In the genomic region with DNA sequence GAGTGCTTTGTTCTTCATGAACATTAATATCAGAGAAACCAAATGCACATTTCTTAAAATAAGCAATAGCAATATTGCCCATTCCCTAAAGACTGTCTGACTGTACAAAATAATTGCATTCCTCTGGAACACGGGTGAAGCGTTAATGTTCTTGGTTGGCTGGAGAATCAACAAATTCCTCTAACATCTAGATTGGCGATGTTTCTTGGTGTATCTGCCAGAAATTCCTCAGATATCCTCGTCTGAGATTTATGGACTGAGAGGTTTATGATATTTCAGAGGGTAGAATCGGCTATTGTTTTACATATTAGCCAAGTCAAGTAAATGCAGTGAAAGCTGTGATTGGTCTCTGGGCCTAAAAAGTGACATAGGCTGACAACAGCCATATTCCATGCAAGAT, we compare ENCODE assay signal across 19 cellular contexts. TPM values are rescaled to one million over a fixed set of nuclear protein-coding genes. Genes with fewer than 3 reads are reported as not detected.
DNase-seq lines count a peak whose midpoint lies in the region; ATAC-seq and TF ChIP-seq lines count a peak whose summit lies in the region.
"Had no signal": no experiment of that assay in that cellular context is flagged by ENCODE, and none has a peak within 500 bp of the region (broad histone marks: within the 10 kb centered on the region; RNA-seq: fewer than 3 reads in every experiment).

No MANE protein-coding gene starts in this region.

- H3K27ac ChIP-seq in lung (ENCODE audit: low read depth in 1 of 2, low read length in 1 of 2) (peak overlapping the region; percentile 82 to 90), subcutaneous abdominal adipose tissue (ENCODE audit: low read depth, low read length) (peak overlapping the region; percentile 95), ovary (no peak overlapping the region)
- H3K27ac ChIP-seq: WERI-Rb-1 had no signal

- 49 to 73% methylated on average over 5 of the region's 5 CpGs for WGBS in lung, 2 donors
- WGBS in ovary, 3 donors, result 3 to 7% (median 6%) methylated on average over 5 of the region's 5 CpGs

- H3K4me3 Mint-ChIP-seq in endothelial cell (ENCODE audit: unreplicated experiment), result no peak overlapping the region
- H3K4me3 Mint-ChIP-seq: brain, HFFc6, nephron progenitor cell had no signal

- H3K27me3 ChIP-seq in lung (ENCODE audit: control insufficient read depth, insufficient read depth), result no peaks in the 10 kb centered on the region
- H3K27me3 ChIP-seq in subcutaneous abdominal adipose tissue (ENCODE audit: control insufficient read depth in 5 of 5, insufficient read depth in 4 of 5, low read length in 5 of 5), result no peaks in the 10 kb centered on the region
- no peaks in the 10 kb centered on the region for H3K27me3 ChIP-seq in ovary

- ATAC-seq in lung (ENCODE audit: insufficient read depth, low FRiP score) (no peak), HG03432 (IDR thresholded peaks at IDR 0.05; ENCODE audit: unreplicated experiment) (no peak), HG03196 (IDR thresholded peaks at IDR 0.05; ENCODE audit: unreplicated experiment) (no peak)

- no peak for TF ChIP-seq POLR2A in ovary (IDR thresholded peaks at IDR 0.05)

- no peak for TF ChIP-seq EP300 in ovary (IDR thresholded peaks at IDR 0.05)

- H3K36me3 Mint-ChIP-seq in endothelial cell (ENCODE audit: low read depth, unreplicated experiment), result no peaks in the 10 kb centered on the region
- H3K36me3 Mint-ChIP-seq: brain had no signal

- peaks cover 60% of the 10 kb centered on the region for H3K4me1 Mint-ChIP-seq in endothelial cell (ENCODE audit: unreplicated experiment)

- peaks cover 6% of the 10 kb centered on the region for H3K27me3 Mint-ChIP-seq in endothelial cell (ENCODE audit: unreplicated experiment)
- H3K27me3 Mint-ChIP-seq: brain had no signal

- intact Hi-C loops in ovary (cut with DNase I), result no loop called here

- H3K9ac ChIP-seq in subcutaneous abdominal adipose tissue (ENCODE audit: low read length in 5 of 5), result peak overlapping the region in 1 of 5 donors; percentile 14

- H3K9me3 ChIP-seq in lung (ENCODE audit: control insufficient read depth in 2 of 2, insufficient read depth in 1 of 2, low read length in 1 of 2) (no peaks in the 10 kb centered on the region), subcutaneous abdominal adipose tissue (ENCODE audit: control insufficient read depth in 5 of 5, low read length in 5 of 5) (no peaks in the 10 kb centered on the region), ovary (no peaks in the 10 kb centered on the region)

- H3K9me3 Mint-ChIP-seq in endothelial cell (ENCODE audit: unreplicated experiment), result no peaks in the 10 kb centered on the region
- H3K9me3 Mint-ChIP-seq: brain, HFFc6, nephron progenitor cell had no signal

- peak; percentile 58 for DNase-seq in EH (ENCODE audit: low read depth)
- no peak for DNase-seq in endothelial cell (ENCODE audit: low spot score)
- no peak for DNase-seq in lung (ENCODE audit: low spot score)
- DNase-seq in ovary, result no peak
- no peak for DNase-seq in islet precursor cell
- DNase-seq: activated CD4-positive, alpha-beta T cell treated with anti-CD3 and anti-CD28 coated beads, Interleukin-2, amount 50 U/mL, for 4 hours; activated naive CD4-positive, alpha-beta T cell treated with Interleukin-2 at 50 U/mL for 16 hours; HFFc6; NCI-H1048; nephron progenitor cell; SIG-M5; stimulated activated naive CD4-positive, alpha-beta T cell; T-helper 2 cell; WERI-Rb-1 had no signal

- no peaks in the 10 kb centered on the region for H3K36me3 ChIP-seq in lung (ENCODE audit: control insufficient read depth in 2 of 2, insufficient read depth in 2 of 2, low read length in 2 of 2)
- H3K36me3 ChIP-seq in subcutaneous abdominal adipose tissue (ENCODE audit: control insufficient read depth in 5 of 5, insufficient read depth in 5 of 5, low read length in 5 of 5), result no peaks in the 10 kb centered on the region
- no peaks in the 10 kb centered on the region for H3K36me3 ChIP-seq in ovary
- H3K36me3 ChIP-seq: WERI-Rb-1 had no signal

- peaks cover 16 to 23% of the 10 kb centered on the region in 2 donors for H3K4me1 ChIP-seq in lung (ENCODE audit: control insufficient read depth in 2 of 2, insufficient read depth in 2 of 2, low read length in 2 of 2)
- peaks cover 18 to 71% (median 69%) of the 10 kb centered on the region in 5 donors for H3K4me1 ChIP-seq in subcutaneous abdominal adipose tissue (ENCODE audit: control insufficient read depth in 5 of 5, insufficient read depth in 5 of 5, low read length in 5 of 5)
- peaks cover 22% of the 10 kb centered on the region for H3K4me1 ChIP-seq in ovary (ENCODE audit: insufficient read depth)

- H3K4me3 ChIP-seq in lung (no peak overlapping the region), subcutaneous abdominal adipose tissue (ENCODE audit: low read depth in 1 of 5, low read length in 5 of 5) (no peak overlapping the region), ovary (no peak overlapping the region)
- H3K4me3 ChIP-seq: GM12878 had no signal

- TF ChIP-seq CTCF in endothelial cell (IDR thresholded peaks at IDR 0.05; ENCODE audit: unreplicated experiment) (no peak), lung (IDR thresholded peaks at IDR 0.05; ENCODE audit: control extremely low read depth, extremely low read depth) (no peak), ovary (IDR thresholded peaks at IDR 0.05) (no peak)

- peak overlapping the region; percentile 99 for H3K27ac Mint-ChIP-seq in endothelial cell (ENCODE audit: unreplicated experiment)
- H3K27ac Mint-ChIP-seq: HFFc6, nephron progenitor cell had no signal

RNA-seq across cellular contexts. Expression of a gene that starts 27.1 kb away (rescaled TPM):
- total RNA-seq in endothelial cell (ENCODE audit: unreplicated experiment) (983 TPM), lung (100 to 1,000 TPM; 431 to 715 TPM), ovary (100 to 1,000 TPM; 161 to 314 (median 232) TPM)
- polyA plus RNA-seq in lung (100 to 1,000 TPM in 1 of 2 donors, 10 to 100 TPM in 1; 89.4 to 120 TPM), ovary (100 to 1,000 TPM; 108 to 262 TPM)

Comparison
In these comparisons a context has a peak if more than half of its experiments do, and no peak if none do; other contexts are left out.
1. H3K27ac ChIP-seq: peak in lung (2 of 2) and subcutaneous abdominal adipose tissue (single experiment); none in ovary (0 of 2).